Comparison of ENCODE assay signal across 1 cellular context in the genomic region with DNA sequence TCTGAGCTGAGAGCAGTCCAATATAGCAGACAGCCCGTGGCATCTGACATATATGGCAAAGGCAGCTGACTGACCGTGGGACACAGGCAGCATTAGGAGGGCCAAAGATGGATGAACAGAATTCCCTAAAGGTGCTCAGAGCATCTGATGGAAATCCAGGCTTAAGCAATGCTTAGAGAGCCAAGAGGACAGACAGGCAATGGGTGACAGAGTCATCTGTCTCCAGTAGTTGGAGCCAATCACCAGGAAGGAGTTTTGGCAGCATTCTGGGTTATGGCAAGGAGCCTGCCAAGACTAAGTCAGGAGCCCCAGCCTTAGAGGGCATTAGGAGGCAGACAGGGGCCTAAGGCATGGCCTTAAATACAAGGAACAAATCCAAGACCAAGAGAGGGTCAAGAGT.
TF ChIP-seq lines count a peak whose summit lies in the region.

No MANE protein-coding gene starts in this region.

TF ChIP-seq in SK-N-SH treated with all-trans-retinoic acid at 6 μM for 48 hours, 23 proteins besides CTCF, POLR2A, EP300 and RAD21 (continued from another document):
- TF ChIP-seq, protein P1, sequence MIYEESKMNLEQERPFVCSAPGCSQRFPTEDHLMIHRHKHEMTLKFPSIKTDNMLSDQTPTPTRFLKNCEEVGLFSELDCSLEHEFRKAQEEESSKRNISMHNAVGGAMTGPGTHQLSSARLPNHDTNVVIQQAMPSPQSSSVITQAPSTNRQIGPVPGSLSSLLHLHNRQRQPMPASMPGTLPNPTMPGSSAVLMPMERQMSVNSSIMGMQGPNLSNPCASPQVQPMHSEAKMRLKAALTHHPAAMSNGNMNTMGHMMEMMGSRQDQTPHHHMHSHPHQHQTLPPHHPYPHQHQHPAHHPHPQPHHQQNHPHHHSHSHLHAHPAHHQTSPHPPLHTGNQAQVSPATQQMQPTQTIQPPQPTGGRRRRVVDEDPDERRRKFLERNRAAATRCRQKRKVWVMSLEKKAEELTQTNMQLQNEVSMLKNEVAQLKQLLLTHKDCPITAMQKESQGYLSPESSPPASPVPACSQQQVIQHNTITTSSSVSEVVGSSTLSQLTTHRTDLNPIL (CRISPR knock-in tag; IDR thresholded peaks at IDR 0.05; ENCODE audit: low read depth) = no peak
- TF ChIP-seq RARB (CRISPR knock-in tag; IDR thresholded peaks at IDR 0.05) (no peak), CSDC2 (CRISPR knock-in tag; IDR thresholded peaks at IDR 0.05) (no peak), ARNTL (CRISPR knock-in tag; IDR thresholded peaks at IDR 0.05; ENCODE audit: borderline replicate concordance, low read depth) (no peak)
- TF ChIP-seq, protein P2, sequence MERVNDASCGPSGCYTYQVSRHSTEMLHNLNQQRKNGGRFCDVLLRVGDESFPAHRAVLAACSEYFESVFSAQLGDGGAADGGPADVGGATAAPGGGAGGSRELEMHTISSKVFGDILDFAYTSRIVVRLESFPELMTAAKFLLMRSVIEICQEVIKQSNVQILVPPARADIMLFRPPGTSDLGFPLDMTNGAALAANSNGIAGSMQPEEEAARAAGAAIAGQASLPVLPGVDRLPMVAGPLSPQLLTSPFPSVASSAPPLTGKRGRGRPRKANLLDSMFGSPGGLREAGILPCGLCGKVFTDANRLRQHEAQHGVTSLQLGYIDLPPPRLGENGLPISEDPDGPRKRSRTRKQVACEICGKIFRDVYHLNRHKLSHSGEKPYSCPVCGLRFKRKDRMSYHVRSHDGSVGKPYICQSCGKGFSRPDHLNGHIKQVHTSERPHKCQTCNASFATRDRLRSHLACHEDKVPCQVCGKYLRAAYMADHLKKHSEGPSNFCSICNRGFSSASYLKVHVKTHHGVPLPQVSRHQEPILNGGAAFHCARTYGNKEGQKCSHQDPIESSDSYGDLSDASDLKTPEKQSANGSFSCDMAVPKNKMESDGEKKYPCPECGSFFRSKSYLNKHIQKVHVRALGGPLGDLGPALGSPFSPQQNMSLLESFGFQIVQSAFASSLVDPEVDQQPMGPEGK (CRISPR knock-in tag; IDR thresholded peaks at IDR 0.05; ENCODE audit: borderline replicate concordance) = no peak
